In the genomic region with DNA sequence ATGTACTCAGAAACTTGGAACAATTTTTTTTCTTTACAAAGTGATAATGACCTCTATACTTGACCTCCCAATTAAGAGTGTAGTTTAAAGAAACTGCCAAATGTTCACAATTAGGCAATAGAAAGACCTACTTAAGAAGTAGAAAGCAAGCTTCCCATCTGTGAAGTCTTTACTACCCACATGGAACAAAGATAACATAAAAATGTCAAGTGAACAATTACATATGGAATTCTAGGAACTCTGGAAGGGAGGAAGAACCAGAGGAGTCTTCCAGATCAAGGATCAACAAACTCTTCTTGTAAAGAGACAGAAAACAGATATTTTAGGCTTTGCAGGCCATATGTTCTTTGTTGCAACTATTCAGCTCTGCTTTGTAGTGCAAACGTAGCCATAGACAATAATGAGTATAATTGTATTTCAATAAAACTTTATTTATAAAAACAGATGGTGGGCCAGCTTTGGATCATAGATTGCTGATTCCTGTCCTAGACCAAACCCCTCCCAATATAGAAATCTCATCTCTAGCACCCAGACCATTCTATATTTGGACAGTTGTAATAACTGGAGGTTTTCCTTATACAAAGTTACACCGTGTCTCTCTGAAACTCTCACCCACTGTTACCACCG, we compare ENCODE assay signal across 21 cellular contexts.
DNase-seq lines count a peak whose midpoint lies in the region; ATAC-seq and TF ChIP-seq lines count a peak whose summit lies in the region.
"Had no signal": no experiment of that assay in that cellular context is flagged by ENCODE, and none has a peak within 500 bp of the region (broad histone marks: within the 10 kb centered on the region; RNA-seq: fewer than 3 reads in every experiment).

No MANE protein-coding gene starts in this region.

- TF ChIP-seq CTCF in AG10803 (conservative IDR thresholded peaks at IDR 0.05; ENCODE audit: low read length) (no peak), fibroblast of pulmonary artery (IDR thresholded peaks at IDR 0.05; ENCODE audit: low read length, missing control alignments) (no peak), lower lobe of right lung (IDR thresholded peaks at IDR 0.05) (no peak), GM10266 (IDR thresholded peaks at IDR 0.05; ENCODE audit: control insufficient read depth, insufficient read depth, low read depth, missing control alignments) (no peak)

- intact Hi-C loops in lower lobe of right lung (cut with DNase I) = no loop called here

- no peaks in the 10 kb centered on the region for H3K27me3 ChIP-seq in lower lobe of right lung (ENCODE audit: low read depth)

- H3K4me3 ChIP-seq in AG10803 (ENCODE audit: low read length) (no peak overlapping the region), fibroblast of pulmonary artery (replicated peaks; ENCODE audit: low read depth, low read length) (no peak overlapping the region), lower lobe of right lung (no peak overlapping the region)
- H3K4me3 ChIP-seq: SK-N-MC had no signal

- peak overlapping the region; percentile 54 for H3K27ac ChIP-seq in lower lobe of right lung
- H3K27ac ChIP-seq in caudate nucleus (ENCODE audit: low read depth, low read length) = no peak overlapping the region
- H3K27ac ChIP-seq: C4-2B, SK-N-MC had no signal

- H3K36me3 ChIP-seq in lower lobe of right lung = no peaks in the 10 kb centered on the region

- H3K9me3 ChIP-seq in lower lobe of right lung = no peaks in the 10 kb centered on the region

- H3K4me1 ChIP-seq in lower lobe of right lung = no peaks in the 10 kb centered on the region

- peak in 1 of 2 donors; percentile 5 for ATAC-seq in lower lobe of right lung
- ATAC-seq: PC-3 had no signal

- DNase-seq in AG10803 (ENCODE audit: low read depth) (peak; percentile 10), NCI-H69 (lab: John Stamatoyannopoulos, UW) (peak; percentile 44), fibroblast of pulmonary artery (ENCODE audit: low read depth) (peak; percentile 26), lower lobe of right lung (no peak), GM10266 (ENCODE audit: extremely low spot score) (no peak), caudate nucleus (lab: John Stamatoyannopoulos, UW) (no peak), COR-L47 (lab: John Stamatoyannopoulos, UW) (no peak), NOMO-1 treated with DMSO at 0.1 percent for 48 hours (lab: John Stamatoyannopoulos, UW; ENCODE audit: unreplicated experiment) (no peak)
- DNase-seq: CD8-positive, alpha-beta memory T cell; GOT3; HCEC 1CT; NCI-H1092 treated with DMSO at 0.1 percent for 48 hours; NCI-H1436 treated with DMSO at 0.1 percent for 48 hours; NCI-H1930; NCI-H510A; RPMI8226; SHP77 treated with DMSO at 0.1 percent for 48 hours; SW 1271 had no signal

Comparison
In these comparisons a context has a peak if more than half of its experiments do, and no peak if none do; other contexts are left out.
1. DNase-seq: peak in AG10803 (single experiment), NCI-H69 (single experiment) and fibroblast of pulmonary artery (single experiment); none in lower lobe of right lung (single experiment), GM10266 (single experiment), caudate nucleus (0 of 61), COR-L47 (single experiment) and NOMO-1 treated with DMSO at 0.1 percent for 48 hours (single experiment).